Comparison of ENCODE assay signal across 8 cellular contexts in the genomic region with DNA sequence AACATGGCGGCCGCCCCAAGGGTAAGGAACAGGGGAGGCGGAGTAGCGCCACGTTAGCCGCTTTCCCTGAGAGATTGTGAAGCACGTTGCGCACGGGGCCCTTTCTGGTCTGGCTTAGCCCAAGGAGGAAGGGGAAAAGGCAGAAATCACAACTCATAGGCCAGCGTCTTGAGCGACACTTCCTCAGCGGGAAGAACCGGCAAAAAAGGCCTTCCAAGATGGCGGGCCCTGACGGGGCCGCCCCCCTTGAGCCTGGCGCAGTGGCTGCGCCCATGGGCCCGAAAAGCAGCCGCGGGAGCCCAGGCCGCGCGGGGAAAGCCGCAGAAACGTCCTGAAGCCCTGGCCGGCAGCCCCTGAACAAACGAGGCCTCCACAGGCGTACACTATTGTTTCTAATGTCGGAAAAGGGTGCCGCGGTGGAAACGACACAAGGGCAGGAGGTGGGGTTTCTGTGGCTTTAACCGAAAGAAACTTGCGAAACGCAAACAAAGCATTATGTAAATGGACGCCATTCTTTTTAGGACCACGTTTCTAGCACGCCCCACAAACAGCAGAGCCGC. TPM values are rescaled to one million over a fixed set of nuclear protein-coding genes. Genes with fewer than 3 reads are reported as not detected.
DNase-seq lines count a peak whose midpoint lies in the region; ATAC-seq, FAIRE-seq and TF ChIP-seq lines count a peak whose summit lies in the region.

No MANE protein-coding gene starts in this region.

- peak; percentile 91 for DNase-seq in GM06990 (ENCODE audit: extremely low read depth, insufficient read length)
- peak; percentile 68 for DNase-seq in HFFc6
- DNase-seq in NB4 (ENCODE audit: low read depth): peak; percentile 94
- DNase-seq in amygdala (lab: John Stamatoyannopoulos, UW): peak in 51 of 56 donors; percentile 29 to 92 (median 69)
- DNase-seq in right atrium auricular region (ENCODE audit: low spot score): peak; percentile 82
- peak; percentile 74 to 90 for DNase-seq in psoas muscle
- DNase-seq in urothelium cell line (ENCODE audit: low spot score): peak; percentile 70

- no peaks in the 10 kb centered on the region for H3K9me3 Mint-ChIP-seq in HFFc6
- H3K9me3 Mint-ChIP-seq in T-helper 1 cell treated with Interleukin-12 subunit alpha and Interleukin-12 subunit beta and Interleukin-4 antibody, amounts not matched to agents 30 μg/mL and 1 μg/mL, for 36 hours: no peaks in the 10 kb centered on the region

- H3K27ac Mint-ChIP-seq in HFFc6: peak overlapping the region; percentile 100
- peak overlapping the region; percentile 99 for H3K27ac Mint-ChIP-seq in T-helper 1 cell treated with Interleukin-12 subunit alpha and Interleukin-12 subunit beta and Interleukin-4 antibody, amounts not matched to agents 30 μg/mL and 1 μg/mL, for 36 hours

- no peak for TF ChIP-seq CTCF in GM06990 (IDR thresholded peaks at IDR 0.05; ENCODE audit: insufficient read depth, low read length, poor library complexity, severe bottlenecking)
- TF ChIP-seq CTCF in HFFc6 (IDR thresholded peaks at IDR 0.05): no peak
- TF ChIP-seq CTCF in NB4 (IDR thresholded peaks at IDR 0.05; ENCODE audit: low read depth, low read length): no peak
- no peak for TF ChIP-seq CTCF in right atrium auricular region (IDR thresholded peaks at IDR 0.05)
- no peak for TF ChIP-seq CTCF in psoas muscle (IDR thresholded peaks at IDR 0.05)

- H3K4me3 ChIP-seq in GM06990 (replicated peaks; ENCODE audit: low read depth, low read length) (peak overlapping the region; percentile 69), NB4 (ENCODE audit: low read depth, low read length) (peak overlapping the region; percentile 68), right atrium auricular region (peak overlapping the region; percentile 85 to 96), psoas muscle (peak overlapping the region; percentile 96)

- peak overlapping the region; percentile 98 for H3K4me3 Mint-ChIP-seq in HFFc6
- H3K4me3 Mint-ChIP-seq in T-helper 1 cell treated with Interleukin-12 subunit alpha and Interleukin-12 subunit beta and Interleukin-4 antibody, amounts not matched to agents 30 μg/mL and 1 μg/mL, for 36 hours: peak overlapping the region; percentile 82

- H3K27me3 ChIP-seq in GM06990 (replicated peaks; ENCODE audit: control insufficient read depth, insufficient read depth, low read length) (no peaks in the 10 kb centered on the region), right atrium auricular region (no peaks in the 10 kb centered on the region), psoas muscle (ENCODE audit: insufficient read depth in 3 of 3, low read length in 2 of 3) (no peaks in the 10 kb centered on the region)

- H3K36me3 ChIP-seq in GM06990 (ENCODE audit: control insufficient read depth, insufficient read depth, low read length) (peaks cover 5% of the 10 kb centered on the region), right atrium auricular region (peaks cover 32% of the 10 kb centered on the region), psoas muscle (ENCODE audit: insufficient read depth in 1 of 2, low read depth in 1 of 2) (peaks cover 0 to 35% of the 10 kb centered on the region in 2 donors)

- H3K27ac ChIP-seq in right atrium auricular region (peak overlapping the region; percentile 96 to 100), psoas muscle (peak overlapping the region; percentile 100)

- H3K4me1 ChIP-seq in right atrium auricular region (peaks cover 0 to 48% of the 10 kb centered on the region in 2 donors), psoas muscle (peaks cover 29% of the 10 kb centered on the region)

- peak; percentile 41 to 63 (median 50) for ATAC-seq in psoas muscle

- peaks cover 49% of the 10 kb centered on the region for H3K4me1 Mint-ChIP-seq in HFFc6 (ENCODE audit: low read depth)
- peaks cover 48% of the 10 kb centered on the region for H3K4me1 Mint-ChIP-seq in T-helper 1 cell treated with Interleukin-12 subunit alpha and Interleukin-12 subunit beta and Interleukin-4 antibody, amounts not matched to agents 30 μg/mL and 1 μg/mL, for 36 hours (ENCODE audit: low read depth)

- FAIRE-seq in urothelium cell line (lab: Jason Lieb, UNC): no peak

- peaks cover 49% of the 10 kb centered on the region for H3K36me3 Mint-ChIP-seq in HFFc6 (ENCODE audit: low read depth)
- H3K36me3 Mint-ChIP-seq in T-helper 1 cell treated with Interleukin-12 subunit alpha and Interleukin-12 subunit beta and Interleukin-4 antibody, amounts not matched to agents 30 μg/mL and 1 μg/mL, for 36 hours (ENCODE audit: low read depth): peaks cover 43% of the 10 kb centered on the region

- peak; percentile 43 for TF ChIP-seq POLR2A in NB4 (IDR thresholded peaks at IDR 0.05; ENCODE audit: extremely low read depth, insufficient read length)

- 0 to 1% (median 0%) methylated on average over 40 of the region's 40 CpGs for WGBS in psoas muscle, 3 donors

- H3K9me3 ChIP-seq in right atrium auricular region: no peaks in the 10 kb centered on the region
- H3K9me3 ChIP-seq in psoas muscle: no peaks in the 10 kb centered on the region

- peaks cover 6% of the 10 kb centered on the region for H3K27me3 Mint-ChIP-seq in HFFc6 (ENCODE audit: insufficient read depth)
- H3K27me3 Mint-ChIP-seq in T-helper 1 cell treated with Interleukin-12 subunit alpha and Interleukin-12 subunit beta and Interleukin-4 antibody, amounts not matched to agents 30 μg/mL and 1 μg/mL, for 36 hours (ENCODE audit: low read depth): no peaks in the 10 kb centered on the region

- intact Hi-C loops in psoas muscle (cut with DNase I): loop anchor here in 1 of 2 donors (5.0 kb wide), 1 partner anchor 174 kb away; no protein-coding TSS in a partner anchor

RNA-seq across cellular contexts. Expression of a gene that starts 0.9 kb away (rescaled TPM):
- total RNA-seq in HFFc6 (2021; fragmentation: NEBNext Ultra II Directional; extraction: Animal tissue kit (Norgen Biotek cat#: 25700)): 100 to 1,000 TPM; 293 to 369 (median 361) TPM
- 100 to 1,000 TPM; 121 to 147 TPM for total RNA-seq in right atrium auricular region
- total RNA-seq in psoas muscle: 100 to 1,000 TPM; 423 to 683 (median 522) TPM
- polyA plus RNA-seq in psoas muscle: 100 to 1,000 TPM; 522 to 746 (median 549) TPM

Comparison
In these comparisons a context has a peak if more than half of its experiments do, and no peak if none do; other contexts are left out.
1. Peak in every context shown above with its lines: DNase-seq, ATAC-seq, H3K4me3 ChIP-seq and H3K27ac ChIP-seq.